ENCODE assay signal across 11 cellular contexts in the genomic region with DNA sequence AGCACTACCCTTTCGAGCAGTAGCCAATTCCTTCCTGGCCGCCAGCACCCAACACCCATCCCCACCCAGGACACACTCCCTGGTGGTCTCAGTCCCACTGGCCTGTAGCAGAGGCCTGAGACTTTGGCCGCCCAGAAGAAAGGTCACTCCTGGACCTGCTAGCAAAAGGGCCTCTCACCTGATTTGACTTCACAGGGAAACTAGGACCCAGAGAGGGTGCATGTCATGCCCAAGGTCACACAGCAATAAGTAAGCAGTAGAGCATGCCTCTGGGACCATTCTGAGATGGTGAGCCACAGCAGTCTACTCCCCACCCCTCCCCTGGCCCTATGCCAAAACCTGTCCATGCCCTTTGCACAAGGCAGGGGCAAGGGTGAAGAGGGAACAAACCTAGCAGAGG. TPM values are rescaled to one million over a fixed set of nuclear protein-coding genes. Genes with fewer than 3 reads are reported as not detected.
DNase-seq lines count a peak whose midpoint lies in the region; ATAC-seq and TF ChIP-seq lines count a peak whose summit lies in the region.
"Had no signal": no experiment of that assay in that cellular context is flagged by ENCODE, and none has a peak within 500 bp of the region (broad histone marks: within the 10 kb centered on the region; RNA-seq: fewer than 3 reads in every experiment).

No MANE protein-coding gene starts in this region.

- no peak overlapping the region for H3K9ac ChIP-seq in muscle layer of colon (ENCODE audit: low read length)

- WGBS in upper lobe of left lung, 2 donors, result 72 to 73% methylated on average over 3 of the region's 3 CpGs

- H3K27me3 Mint-ChIP-seq in activated naive CD8-positive, alpha-beta T cell, result no peaks in the 10 kb centered on the region
- no peaks in the 10 kb centered on the region for H3K27me3 Mint-ChIP-seq in activated naive CD8-positive, alpha-beta T cell treated with anti-CD3 and anti-CD28 coated beads, Interleukin-2, amount 50 U/mL, for 24 hours
- H3K27me3 Mint-ChIP-seq: IgD-negative memory B cell had no signal

- TF ChIP-seq POLR2A in upper lobe of left lung (IDR thresholded peaks at IDR 0.05), result no peak

- H3K36me3 ChIP-seq in muscle layer of colon (ENCODE audit: insufficient read depth, low read length), result no peaks in the 10 kb centered on the region
- peaks cover 0 to 5% (median 0%) of the 10 kb centered on the region in 4 donors for H3K36me3 ChIP-seq in upper lobe of left lung

- H3K4me1 Mint-ChIP-seq in activated naive CD8-positive, alpha-beta T cell (ENCODE audit: low read depth), result peaks cover 95% of the 10 kb centered on the region
- peaks cover 83% of the 10 kb centered on the region for H3K4me1 Mint-ChIP-seq in activated naive CD8-positive, alpha-beta T cell treated with anti-CD3 and anti-CD28 coated beads, Interleukin-2, amount 50 U/mL, for 24 hours

- no peaks in the 10 kb centered on the region for H3K9me3 ChIP-seq in muscle layer of colon (ENCODE audit: low read length)
- no peaks in the 10 kb centered on the region for H3K9me3 ChIP-seq in upper lobe of left lung

- DNase-seq in activated naive CD8-positive, alpha-beta T cell treated with anti-CD3 and anti-CD28 coated beads, Interleukin-2, amount 50 U/mL, for 24 hours, result no peak
- DNase-seq in upper lobe of left lung (no peak), nucleus accumbens (lab: John Stamatoyannopoulos, UW) (no peak), NCI-H345 treated with DMSO at 0.1 percent for 48 hours (lab: John Stamatoyannopoulos, UW; ENCODE audit: unreplicated experiment) (no peak)
- DNase-seq: NCI-H2081 had no signal

- no peak for TF ChIP-seq CTCF in upper lobe of left lung (IDR thresholded peaks at IDR 0.05)

- TF ChIP-seq EP300 in upper lobe of left lung (IDR thresholded peaks at IDR 0.05), result no peak

- no peak overlapping the region for H3K4me3 ChIP-seq in muscle layer of colon (ENCODE audit: low read depth in 1 of 2, low read length in 2 of 2)
- H3K4me3 ChIP-seq in upper lobe of left lung, result peak overlapping the region in 1 of 4 donors; percentile 25

- no peaks in the 10 kb centered on the region for H3K27me3 ChIP-seq in muscle layer of colon (ENCODE audit: control insufficient read depth in 1 of 2, insufficient read depth in 2 of 2, low read length in 2 of 2)
- no peaks in the 10 kb centered on the region for H3K27me3 ChIP-seq in upper lobe of left lung

- ATAC-seq in activated naive CD8-positive, alpha-beta T cell treated with anti-CD3 and anti-CD28 coated beads, Interleukin-2, amount 50 U/mL, for 24 hours, result no peak
- ATAC-seq in upper lobe of left lung (ENCODE audit: low FRiP score in 2 of 2), result no peak
- ATAC-seq in HG03045 (IDR thresholded peaks at IDR 0.05; ENCODE audit: unreplicated experiment), result no peak
- ATAC-seq: sciatic nerve had no signal

- H3K4me3 Mint-ChIP-seq in activated naive CD8-positive, alpha-beta T cell, result no peak overlapping the region
- H3K4me3 Mint-ChIP-seq in activated naive CD8-positive, alpha-beta T cell treated with anti-CD3 and anti-CD28 coated beads, Interleukin-2, amount 50 U/mL, for 24 hours, result no peak overlapping the region
- H3K4me3 Mint-ChIP-seq: IgD-negative memory B cell had no signal

- peak overlapping the region; percentile 66 for H3K27ac Mint-ChIP-seq in activated naive CD8-positive, alpha-beta T cell
- no peak overlapping the region for H3K27ac Mint-ChIP-seq in activated naive CD8-positive, alpha-beta T cell treated with anti-CD3 and anti-CD28 coated beads, Interleukin-2, amount 50 U/mL, for 24 hours

- H3K9me3 Mint-ChIP-seq in activated naive CD8-positive, alpha-beta T cell (ENCODE audit: low read depth), result no peaks in the 10 kb centered on the region
- H3K9me3 Mint-ChIP-seq in activated naive CD8-positive, alpha-beta T cell treated with anti-CD3 and anti-CD28 coated beads, Interleukin-2, amount 50 U/mL, for 24 hours, result no peaks in the 10 kb centered on the region
- H3K9me3 Mint-ChIP-seq: IgD-negative memory B cell had no signal

- peaks cover 3% of the 10 kb centered on the region for H3K36me3 Mint-ChIP-seq in activated naive CD8-positive, alpha-beta T cell
- H3K36me3 Mint-ChIP-seq in activated naive CD8-positive, alpha-beta T cell treated with anti-CD3 and anti-CD28 coated beads, Interleukin-2, amount 50 U/mL, for 24 hours (ENCODE audit: low read depth), result no peaks in the 10 kb centered on the region
- H3K36me3 Mint-ChIP-seq: IgD-negative memory B cell had no signal

- H3K4me1 ChIP-seq in muscle layer of colon (ENCODE audit: insufficient read depth, low read length) (peaks cover 96% of the 10 kb centered on the region), upper lobe of left lung (peaks cover 100% of the 10 kb centered on the region in 4 donors)

- peak overlapping the region; percentile 39 for H3K27ac ChIP-seq in cingulate gyrus (ENCODE audit: low read depth, low read length)
- peak overlapping the region; percentile 93 for H3K27ac ChIP-seq in muscle layer of colon (ENCODE audit: low read depth, low read length)
- peak overlapping the region; percentile 78 to 97 (median 96) for H3K27ac ChIP-seq in upper lobe of left lung

RNA-seq across cellular contexts. Expression of a gene that starts 7.3 kb away (rescaled TPM):
- 100 to 1,000 TPM; 119 to 235 (median 170) TPM for total RNA-seq in upper lobe of left lung

RNA-seq across cellular contexts. Expression of a gene that starts 55.1 kb away (rescaled TPM):
- 1,000 to 10,000 TPM in 4 of 6 donors, 100 to 1,000 TPM in 2; 474 to 2,141 (median 1,268) TPM for total RNA-seq in upper lobe of left lung

Comparison
In these comparisons a context has a peak if more than half of its experiments do, and no peak if none do; other contexts are left out.
1. H3K27ac ChIP-seq: peak in every context shown above with its lines; median percentile 96 in upper lobe of left lung; 93 in muscle layer of colon; 39 in cingulate gyrus.